ENCODE assay signal across 1 cellular context in genomic region chr18:32092422-32093105, GRCh38.
A peak's percentile ranks its signal among the peaks of the same experiment; 100 is the strongest.
TF ChIP-seq lines count a peak whose summit lies in the region.

No MANE protein-coding gene starts in this region.

TF ChIP-seq in K562, 482 proteins besides CTCF, POLR2A, EP300 and RAD21 (continued from another document and continues in another):
- TF ChIP-seq ETS1 (conservative IDR thresholded peaks at IDR 0.05; ENCODE audit: control insufficient read depth, low read depth, low read length) (peak; percentile 37), SOX6 (IDR thresholded peaks at IDR 0.05) (no peak), HNRNPK (IDR thresholded peaks at IDR 0.05; ENCODE audit: low read depth, low read length, poor library complexity, severe bottlenecking) (no peak), XRCC3 (IDR thresholded peaks at IDR 0.05) (no peak), TAF7 (tag; IDR thresholded peaks at IDR 0.05) (0 out of 2 replicates have a peak, but pooled peaks have one; percentile 25), ZNF76 (CRISPR knock-in tag; IDR thresholded peaks at IDR 0.05; ENCODE audit: borderline replicate concordance) (no peak), MTA3 (IDR thresholded peaks at IDR 0.05; ENCODE audit: borderline replicate concordance) (peak; percentile 39; the same call in 1 of the 2 replicates), TEAD2 (tag; IDR thresholded peaks at IDR 0.05) (no peak), ZNF384 (IDR thresholded peaks at IDR 0.05; ENCODE audit: low read depth, low read length) (no peak), CTBP1 (IDR thresholded peaks at IDR 0.05; ENCODE audit: borderline replicate concordance) (peak; percentile 18), SP1 (CRISPR knock-in tag; IDR thresholded peaks at IDR 0.05) (peak; percentile 84), TAF9B (IDR thresholded peaks at IDR 0.05; ENCODE audit: partially characterized antibody) (peak; percentile 5), HSF4 (CRISPR knock-in tag; IDR thresholded peaks at IDR 0.05; ENCODE audit: borderline replicate concordance) (no peak), HES1 (IDR thresholded peaks at IDR 0.05; ENCODE audit: low read depth) (peak; percentile 91), CCNT2 (IDR thresholded peaks at IDR 0.05; ENCODE audit: borderline replicate concordance, extremely low read depth, insufficient read length, low read depth, low read length) (peak; percentile 76), JUND (IDR thresholded peaks at IDR 0.05; ENCODE audit: borderline replicate concordance, low read depth, low read length) (peak; percentile 14; the same call in 1 of the 2 replicates), JUND (tag; IDR thresholded peaks at IDR 0.05; ENCODE audit: borderline replicate concordance, low read depth, low read length) (no peak; the same call in 2 of the 3 replicates), GTF2B (IDR thresholded peaks at IDR 0.05; ENCODE audit: extremely low read depth, insufficient read length) (no peak), ELK3 (CRISPR knock-in tag; IDR thresholded peaks at IDR 0.05) (no peak), NCOR1 (IDR thresholded peaks at IDR 0.05) (no peak; the same call in 1 of the 2 replicates), RBFOX2 (IDR thresholded peaks at IDR 0.05; ENCODE audit: low read depth, low read length) (peak; percentile 67), ZNF280B (CRISPR knock-in tag; IDR thresholded peaks at IDR 0.05) (no peak), TBP (optimal IDR thresholded peaks at IDR 0.05; ENCODE audit: low read depth, low read length) (peak; percentile 91), RBM22 (IDR thresholded peaks at IDR 0.05; ENCODE audit: low read depth, low read length, poor library complexity, severe bottlenecking) (no peak), SAP30 (IDR thresholded peaks at IDR 0.05; ENCODE audit: borderline replicate concordance, insufficient read depth, low read depth, low read length, poor library complexity, severe bottlenecking) (peak; percentile 62), ZBTB9 (CRISPR knock-in tag; IDR thresholded peaks at IDR 0.05) (0 out of 2 replicates have a peak, but pooled peaks have one; percentile 32), ID3 (CRISPR knock-in tag; IDR thresholded peaks at IDR 0.05) (no peak), ID3 (tag; IDR thresholded peaks at IDR 0.05) (peak; percentile 40; the same call in 1 of the 2 replicates), VEZF1 (CRISPR knock-in tag; IDR thresholded peaks at IDR 0.05) (peak; percentile 80), ZBTB7A (IDR thresholded peaks at IDR 0.05; ENCODE audit: borderline replicate concordance, control insufficient read depth, low read depth, low read length) (peak; percentile 91), ZBTB5 (IDR thresholded peaks at IDR 0.05) (no peak), KDM5B (IDR thresholded peaks at IDR 0.05; ENCODE audit: insufficient replicate concordance, low read depth, low read length) (peak; percentile 68), MXD1 (CRISPR knock-in tag; IDR thresholded peaks at IDR 0.05; ENCODE audit: borderline replicate concordance, poor library complexity, severe bottlenecking) (peak; percentile 13), IRF2 (CRISPR knock-in tag; IDR thresholded peaks at IDR 0.05) (no peak), BRF2 (IDR thresholded peaks at IDR 0.05; ENCODE audit: borderline replicate concordance, insufficient read depth, insufficient read length) (no peak), LCOR (CRISPR knock-in tag; IDR thresholded peaks at IDR 0.05) (no peak), CHD2 (IDR thresholded peaks at IDR 0.05; ENCODE audit: low read depth, low read length) (peak; percentile 65), GTF2E2 (tag; IDR thresholded peaks at IDR 0.05) (no peak), TRIM24 (IDR thresholded peaks at IDR 0.05) (peak in 1 of 2 experiments; percentile 29; a peak in 2 of 4 replicates), SUPT5H (IDR thresholded peaks at IDR 0.05) (peak; percentile 68), E2F8 (IDR thresholded peaks at IDR 0.05; ENCODE audit: low read depth, partially characterized antibody) (no peak), E2F4 (CRISPR knock-in tag; IDR thresholded peaks at IDR 0.05; ENCODE audit: low read depth) (peak; percentile 49; the same call in 1 of the 2 replicates), ZBTB17 (CRISPR knock-in tag; IDR thresholded peaks at IDR 0.05) (no peak), HDAC6 (IDR thresholded peaks at IDR 0.05; ENCODE audit: low read depth, low read length) (no peak), MXI1 (IDR thresholded peaks at IDR 0.05; ENCODE audit: low read depth, low read length) (0 out of 2 replicates have a peak, but pooled peaks have one; percentile 11), ILF3 (IDR thresholded peaks at IDR 0.05; ENCODE audit: borderline replicate concordance) (no peak), GABPA (tag; conservative IDR thresholded peaks at IDR 0.05; ENCODE audit: low read depth) (no peak), ZFP30 (CRISPR knock-in tag; IDR thresholded peaks at IDR 0.05; ENCODE audit: borderline replicate concordance) (no peak), POLR2AphosphoS5 (IDR thresholded peaks at IDR 0.05; ENCODE audit: control insufficient read depth, insufficient read depth, low read depth, low read length) (peak; percentile 48), CREM (IDR thresholded peaks at IDR 0.05; ENCODE audit: low read depth) (0 out of 2 replicates have a peak, but pooled peaks have one; percentile 38)
